23 cellular contexts compared by ENCODE assay signal in the genomic region with DNA sequence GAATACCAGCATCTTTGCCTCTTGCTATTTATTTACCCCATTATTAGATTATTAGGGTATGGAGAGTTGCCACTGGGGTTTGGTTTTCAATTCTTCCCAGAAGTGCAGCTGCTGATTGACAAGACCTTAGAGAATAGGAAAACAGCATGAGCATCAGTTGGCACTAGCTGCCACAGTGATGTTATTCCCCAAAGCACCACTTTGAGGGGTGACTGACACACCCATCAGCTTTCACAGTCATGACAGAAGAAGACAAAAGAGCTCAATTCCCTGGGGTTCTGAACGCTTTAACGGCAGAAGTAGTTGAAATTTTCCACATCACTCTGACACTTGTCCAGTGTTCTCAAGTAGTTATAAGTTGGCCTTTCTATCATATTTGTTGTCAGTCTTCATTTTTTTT.
"Had no signal": no experiment of that assay in that cellular context is flagged by ENCODE, and none has a peak within 500 bp of the region (broad histone marks: within the 10 kb centered on the region; RNA-seq: fewer than 3 reads in every experiment).

No MANE protein-coding gene starts in this region.

- ATAC-seq: naive thymus-derived CD4-positive, alpha-beta T cell; natural killer cell; pancreas; right cardiac atrium; right lobe of liver; stimulated activated effector memory CD8-positive, alpha-beta T cell treated with anti-CD3 and anti-CD28 coated beads, Interleukin-12 subunit alpha, Interleukin-12 subunit beta, amount 100 ng/mL, for 72 hours; stimulated activated naive B cell treated with anti-CD40 and anti-IgM and Interleukin-4, amounts not matched to agents 10 μg/mL and 1 μg/mL and 100 μg/mL, for 72 hours had no signal

- DNase-seq: naive thymus-derived CD4-positive, alpha-beta T cell; natural killer cell; occipital lobe; pancreas; right cardiac atrium; right lobe of liver; sigmoid colon; small intestine; stimulated activated CD4-positive, alpha-beta T cell treated with anti-CD3 and anti-CD28 coated beads, Interleukin-15, amount 100 ng/mL, for 24 hours; stimulated activated CD4-positive, alpha-beta T cell treated with anti-CD3 and anti-CD28 coated beads, Interleukin-2, amount 100 ng/mL, for 24 hours; stimulated activated CD4-positive, alpha-beta T cell treated with anti-CD3 and anti-CD28 coated beads, Interleukin-2, amount 100 ng/mL, for 48 hours; stimulated activated CD4-positive, alpha-beta T cell treated with anti-CD3 and anti-CD28 coated beads, Interleukin-4, amount 100 ng/mL, for 24 hours; stimulated activated naive B cell treated with anti-CD40 and anti-IgM and Interleukin-4, amounts not matched to agents 10 μg/mL and 1 μg/mL and 100 μg/mL, for 72 hours; stimulated activated naive CD4-positive, alpha-beta T cell treated with Interleukin-2 at 50 U/mL for 16 hours; stomach; thyroid gland; trophoblast cell; upper lobe of left lung; uterus had no signal

- H3K4me1 ChIP-seq: pancreas, prostate gland, right lobe of liver, sigmoid colon, stomach, thyroid gland, tibial nerve, upper lobe of left lung, uterus had no signal

- H3K9me3 ChIP-seq: pancreas, prostate gland, right lobe of liver, sigmoid colon, thoracic aorta, thyroid gland, tibial nerve, upper lobe of left lung, uterus had no signal

- H3K27me3 ChIP-seq: pancreas, right lobe of liver, sigmoid colon, stomach, thyroid gland, tibial nerve, upper lobe of left lung, uterus had no signal

- H3K4me3 ChIP-seq: pancreas, prostate gland, right lobe of liver, sigmoid colon, stomach, thoracic aorta, thyroid gland, tibial nerve, upper lobe of left lung, uterus had no signal

- H3K27ac ChIP-seq: pancreas, prostate gland, right lobe of liver, sigmoid colon, stomach, thoracic aorta, thyroid gland, tibial nerve, upper lobe of left lung, uterus had no signal

- H3K36me3 ChIP-seq: pancreas, prostate gland, right lobe of liver, sigmoid colon, stomach, thoracic aorta, thyroid gland, tibial nerve, upper lobe of left lung, uterus had no signal
